Comparison of ENCODE assay signal across 8 cellular contexts in genomic region chr4:20158195-20158594, GRCh38.
"Had no signal": no experiment of that assay in that cellular context is flagged by ENCODE, and none has a peak within 500 bp of the region (broad histone marks: within the 10 kb centered on the region; RNA-seq: fewer than 3 reads in every experiment).

No MANE protein-coding gene starts in this region.

- H3K4me3 ChIP-seq: GM12878 had no signal

- DNase-seq: GDM1, GF-D8 had no signal

- ATAC-seq: GM12878 had no signal

- FAIRE-seq: G401.6, GM12878, GM12891, GM12892, GM18507, GM19239 had no signal
